ENCODE assay signal across 1 cellular context in the genomic region with DNA sequence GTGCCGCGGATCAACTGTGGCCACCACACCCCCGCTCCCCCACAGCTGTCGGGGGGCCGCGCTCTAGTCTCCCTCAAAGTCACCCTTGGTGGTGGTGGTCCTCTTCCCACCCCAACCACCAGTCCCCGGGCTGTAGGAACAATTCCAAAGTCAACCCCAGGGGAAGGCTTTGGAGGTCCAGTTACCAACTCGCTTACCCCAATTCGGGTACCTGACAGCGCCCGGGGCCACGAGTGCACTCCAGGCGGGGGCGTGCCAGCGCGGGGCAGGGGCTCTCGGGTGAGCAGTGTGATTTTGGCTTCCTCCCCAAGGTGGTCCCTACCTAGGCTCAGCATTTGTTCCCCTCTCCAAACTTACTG.
TF ChIP-seq lines count a peak whose summit lies in the region.

No MANE protein-coding gene starts in this region.

TF ChIP-seq in K562, 482 proteins besides CTCF, POLR2A, EP300 and RAD21 (continued from another document):
- TF ChIP-seq, protein P1, sequence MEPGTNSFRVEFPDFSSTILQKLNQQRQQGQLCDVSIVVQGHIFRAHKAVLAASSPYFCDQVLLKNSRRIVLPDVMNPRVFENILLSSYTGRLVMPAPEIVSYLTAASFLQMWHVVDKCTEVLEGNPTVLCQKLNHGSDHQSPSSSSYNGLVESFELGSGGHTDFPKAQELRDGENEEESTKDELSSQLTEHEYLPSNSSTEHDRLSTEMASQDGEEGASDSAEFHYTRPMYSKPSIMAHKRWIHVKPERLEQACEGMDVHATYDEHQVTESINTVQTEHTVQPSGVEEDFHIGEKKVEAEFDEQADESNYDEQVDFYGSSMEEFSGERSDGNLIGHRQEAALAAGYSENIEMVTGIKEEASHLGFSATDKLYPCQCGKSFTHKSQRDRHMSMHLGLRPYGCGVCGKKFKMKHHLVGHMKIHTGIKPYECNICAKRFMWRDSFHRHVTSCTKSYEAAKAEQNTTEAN (CRISPR knock-in tag; IDR thresholded peaks at IDR 0.05) = no peak
- TF ChIP-seq YY1 (IDR thresholded peaks at IDR 0.05; ENCODE audit: borderline replicate concordance in 1 of 3, control insufficient read depth in 1 of 3, extremely low read depth in 1 of 3, insufficient read depth in 3 of 3, insufficient read length in 1 of 3, insufficient replicate concordance in 2 of 3, low read depth in 1 of 3, low read length in 2 of 3) = no peak
- no peak for TF ChIP-seq MTA3 (IDR thresholded peaks at IDR 0.05; ENCODE audit: borderline replicate concordance)
- TF ChIP-seq POLR2G (IDR thresholded peaks at IDR 0.05; ENCODE audit: low read depth, low read length) = no peak
- TF ChIP-seq, protein P2, sequence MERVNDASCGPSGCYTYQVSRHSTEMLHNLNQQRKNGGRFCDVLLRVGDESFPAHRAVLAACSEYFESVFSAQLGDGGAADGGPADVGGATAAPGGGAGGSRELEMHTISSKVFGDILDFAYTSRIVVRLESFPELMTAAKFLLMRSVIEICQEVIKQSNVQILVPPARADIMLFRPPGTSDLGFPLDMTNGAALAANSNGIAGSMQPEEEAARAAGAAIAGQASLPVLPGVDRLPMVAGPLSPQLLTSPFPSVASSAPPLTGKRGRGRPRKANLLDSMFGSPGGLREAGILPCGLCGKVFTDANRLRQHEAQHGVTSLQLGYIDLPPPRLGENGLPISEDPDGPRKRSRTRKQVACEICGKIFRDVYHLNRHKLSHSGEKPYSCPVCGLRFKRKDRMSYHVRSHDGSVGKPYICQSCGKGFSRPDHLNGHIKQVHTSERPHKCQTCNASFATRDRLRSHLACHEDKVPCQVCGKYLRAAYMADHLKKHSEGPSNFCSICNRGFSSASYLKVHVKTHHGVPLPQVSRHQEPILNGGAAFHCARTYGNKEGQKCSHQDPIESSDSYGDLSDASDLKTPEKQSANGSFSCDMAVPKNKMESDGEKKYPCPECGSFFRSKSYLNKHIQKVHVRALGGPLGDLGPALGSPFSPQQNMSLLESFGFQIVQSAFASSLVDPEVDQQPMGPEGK (CRISPR knock-in tag; IDR thresholded peaks at IDR 0.05; ENCODE audit: borderline replicate concordance) = no peak
- TF ChIP-seq FOXA3 (CRISPR knock-in tag; conservative IDR thresholded peaks at IDR 0.05 in 1 of 2, IDR thresholded peaks at IDR 0.05 in 1 of 2) = no peak
- no peak for TF ChIP-seq ZNF324 (CRISPR knock-in tag; IDR thresholded peaks at IDR 0.05)
- no peak for TF ChIP-seq SMARCB1 (IDR thresholded peaks at IDR 0.05; ENCODE audit: insufficient read length, low read depth)
- peak; percentile 63; the same call in 1 of the 2 replicates for TF ChIP-seq EGR1 (conservative IDR thresholded peaks at IDR 0.05)
- peak; percentile 34 for TF ChIP-seq SAP30 (IDR thresholded peaks at IDR 0.05; ENCODE audit: borderline replicate concordance, insufficient read depth, low read depth, low read length, poor library complexity, severe bottlenecking)
- TF ChIP-seq SRSF9 (IDR thresholded peaks at IDR 0.05; ENCODE audit: borderline replicate concordance, low read depth, low read length) = no peak
- no peak for TF ChIP-seq CTBP1 (IDR thresholded peaks at IDR 0.05; ENCODE audit: borderline replicate concordance)
- TF ChIP-seq CREBBP (IDR thresholded peaks at IDR 0.05; ENCODE audit: low read depth, low read length) = no peak
- no peak for TF ChIP-seq SMARCC2 (IDR thresholded peaks at IDR 0.05; ENCODE audit: low read depth)
- no peak for TF ChIP-seq NBN (IDR thresholded peaks at IDR 0.05; ENCODE audit: low read depth)
- TF ChIP-seq COPS2 (conservative IDR thresholded peaks at IDR 0.05) = no peak
- no peak for TF ChIP-seq RBBP5 (IDR thresholded peaks at IDR 0.05; ENCODE audit: borderline replicate concordance, insufficient read depth, low read length, poor library complexity, severe bottlenecking)
- TF ChIP-seq, protein P3, sequence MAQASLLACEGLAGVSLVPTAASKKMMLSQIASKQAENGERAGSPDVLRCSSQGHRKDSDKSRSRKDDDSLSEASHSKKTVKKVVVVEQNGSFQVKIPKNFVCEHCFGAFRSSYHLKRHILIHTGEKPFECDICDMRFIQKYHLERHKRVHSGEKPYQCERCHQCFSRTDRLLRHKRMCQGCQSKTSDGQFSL (CRISPR knock-in tag; IDR thresholded peaks at IDR 0.05) = no peak
- TF ChIP-seq, protein P3 (tag; IDR thresholded peaks at IDR 0.05) = peak in 1 of 2 experiments; percentile 43; a peak in 1 of 4 replicates
- no peak for TF ChIP-seq KLF10 (CRISPR knock-in tag; IDR thresholded peaks at IDR 0.05)
- no peak for TF ChIP-seq SP1 (CRISPR knock-in tag; IDR thresholded peaks at IDR 0.05)
- TF ChIP-seq XRCC3 (IDR thresholded peaks at IDR 0.05) = no peak
- TF ChIP-seq MYC (IDR thresholded peaks at IDR 0.05; ENCODE audit: low read depth, low read length) = no peak
- peak; percentile 37; the same call in 1 of the 2 replicates for TF ChIP-seq MYC (CRISPR knock-in tag; IDR thresholded peaks at IDR 0.05; ENCODE audit: borderline replicate concordance, low read depth)
- TF ChIP-seq EZH2 (IDR thresholded peaks at IDR 0.05; ENCODE audit: borderline replicate concordance, low read depth, low read length) = no peak
- no peak for TF ChIP-seq HDAC1 (IDR thresholded peaks at IDR 0.05)
- no peak for TF ChIP-seq ZNF584 (CRISPR knock-in tag; IDR thresholded peaks at IDR 0.05; ENCODE audit: low read depth)
- TF ChIP-seq FOXJ2 (tag; IDR thresholded peaks at IDR 0.05) = no peak
- TF ChIP-seq KLF1 (tag; IDR thresholded peaks at IDR 0.05) = no peak
- TF ChIP-seq BDP1 (IDR thresholded peaks at IDR 0.05; ENCODE audit: insufficient read depth, insufficient read length) = no peak
- no peak for TF ChIP-seq FOXP1 (CRISPR knock-in tag; IDR thresholded peaks at IDR 0.05)
- TF ChIP-seq, protein P4, sequence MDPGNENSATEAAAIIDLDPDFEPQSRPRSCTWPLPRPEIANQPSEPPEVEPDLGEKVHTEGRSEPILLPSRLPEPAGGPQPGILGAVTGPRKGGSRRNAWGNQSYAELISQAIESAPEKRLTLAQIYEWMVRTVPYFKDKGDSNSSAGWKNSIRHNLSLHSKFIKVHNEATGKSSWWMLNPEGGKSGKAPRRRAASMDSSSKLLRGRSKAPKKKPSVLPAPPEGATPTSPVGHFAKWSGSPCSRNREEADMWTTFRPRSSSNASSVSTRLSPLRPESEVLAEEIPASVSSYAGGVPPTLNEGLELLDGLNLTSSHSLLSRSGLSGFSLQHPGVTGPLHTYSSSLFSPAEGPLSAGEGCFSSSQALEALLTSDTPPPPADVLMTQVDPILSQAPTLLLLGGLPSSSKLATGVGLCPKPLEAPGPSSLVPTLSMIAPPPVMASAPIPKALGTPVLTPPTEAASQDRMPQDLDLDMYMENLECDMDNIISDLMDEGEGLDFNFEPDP (CRISPR knock-in tag; IDR thresholded peaks at IDR 0.05) = no peak
- TF ChIP-seq, protein P5, sequence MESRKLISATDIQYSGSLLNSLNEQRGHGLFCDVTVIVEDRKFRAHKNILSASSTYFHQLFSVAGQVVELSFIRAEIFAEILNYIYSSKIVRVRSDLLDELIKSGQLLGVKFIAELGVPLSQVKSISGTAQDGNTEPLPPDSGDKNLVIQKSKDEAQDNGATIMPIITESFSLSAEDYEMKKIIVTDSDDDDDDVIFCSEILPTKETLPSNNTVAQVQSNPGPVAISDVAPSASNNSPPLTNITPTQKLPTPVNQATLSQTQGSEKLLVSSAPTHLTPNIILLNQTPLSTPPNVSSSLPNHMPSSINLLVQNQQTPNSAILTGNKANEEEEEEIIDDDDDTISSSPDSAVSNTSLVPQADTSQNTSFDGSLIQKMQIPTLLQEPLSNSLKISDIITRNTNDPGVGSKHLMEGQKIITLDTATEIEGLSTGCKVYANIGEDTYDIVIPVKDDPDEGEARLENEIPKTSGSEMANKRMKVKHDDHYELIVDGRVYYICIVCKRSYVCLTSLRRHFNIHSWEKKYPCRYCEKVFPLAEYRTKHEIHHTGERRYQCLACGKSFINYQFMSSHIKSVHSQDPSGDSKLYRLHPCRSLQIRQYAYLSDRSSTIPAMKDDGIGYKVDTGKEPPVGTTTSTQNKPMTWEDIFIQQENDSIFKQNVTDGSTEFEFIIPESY (CRISPR knock-in tag; IDR thresholded peaks at IDR 0.05) = no peak
- TF ChIP-seq THRAP3 (IDR thresholded peaks at IDR 0.05; ENCODE audit: borderline replicate concordance) = no peak
- no peak for TF ChIP-seq ZNF253 (CRISPR knock-in tag; conservative IDR thresholded peaks at IDR 0.05)
- TF ChIP-seq ZNF134 (CRISPR knock-in tag; conservative IDR thresholded peaks at IDR 0.05) = no peak; the same call in 1 of the 2 replicates
- no peak for TF ChIP-seq PCBP2 (IDR thresholded peaks at IDR 0.05; ENCODE audit: low read depth, low read length, poor library complexity, severe bottlenecking)
- no peak for TF ChIP-seq CAMTA2 (CRISPR knock-in tag; conservative IDR thresholded peaks at IDR 0.05)
- TF ChIP-seq ZNF146 (CRISPR knock-in tag; IDR thresholded peaks at IDR 0.05; ENCODE audit: unreplicated experiment) = no peak
- no peak for TF ChIP-seq ZNF140 (CRISPR knock-in tag; IDR thresholded peaks at IDR 0.05)
- TF ChIP-seq FOXA1 (IDR thresholded peaks at IDR 0.05; ENCODE audit: borderline replicate concordance) = no peak
- no peak for TF ChIP-seq ZBTB1 (CRISPR knock-in tag; IDR thresholded peaks at IDR 0.05; ENCODE audit: borderline replicate concordance, low read depth)
- TF ChIP-seq, protein P6, sequence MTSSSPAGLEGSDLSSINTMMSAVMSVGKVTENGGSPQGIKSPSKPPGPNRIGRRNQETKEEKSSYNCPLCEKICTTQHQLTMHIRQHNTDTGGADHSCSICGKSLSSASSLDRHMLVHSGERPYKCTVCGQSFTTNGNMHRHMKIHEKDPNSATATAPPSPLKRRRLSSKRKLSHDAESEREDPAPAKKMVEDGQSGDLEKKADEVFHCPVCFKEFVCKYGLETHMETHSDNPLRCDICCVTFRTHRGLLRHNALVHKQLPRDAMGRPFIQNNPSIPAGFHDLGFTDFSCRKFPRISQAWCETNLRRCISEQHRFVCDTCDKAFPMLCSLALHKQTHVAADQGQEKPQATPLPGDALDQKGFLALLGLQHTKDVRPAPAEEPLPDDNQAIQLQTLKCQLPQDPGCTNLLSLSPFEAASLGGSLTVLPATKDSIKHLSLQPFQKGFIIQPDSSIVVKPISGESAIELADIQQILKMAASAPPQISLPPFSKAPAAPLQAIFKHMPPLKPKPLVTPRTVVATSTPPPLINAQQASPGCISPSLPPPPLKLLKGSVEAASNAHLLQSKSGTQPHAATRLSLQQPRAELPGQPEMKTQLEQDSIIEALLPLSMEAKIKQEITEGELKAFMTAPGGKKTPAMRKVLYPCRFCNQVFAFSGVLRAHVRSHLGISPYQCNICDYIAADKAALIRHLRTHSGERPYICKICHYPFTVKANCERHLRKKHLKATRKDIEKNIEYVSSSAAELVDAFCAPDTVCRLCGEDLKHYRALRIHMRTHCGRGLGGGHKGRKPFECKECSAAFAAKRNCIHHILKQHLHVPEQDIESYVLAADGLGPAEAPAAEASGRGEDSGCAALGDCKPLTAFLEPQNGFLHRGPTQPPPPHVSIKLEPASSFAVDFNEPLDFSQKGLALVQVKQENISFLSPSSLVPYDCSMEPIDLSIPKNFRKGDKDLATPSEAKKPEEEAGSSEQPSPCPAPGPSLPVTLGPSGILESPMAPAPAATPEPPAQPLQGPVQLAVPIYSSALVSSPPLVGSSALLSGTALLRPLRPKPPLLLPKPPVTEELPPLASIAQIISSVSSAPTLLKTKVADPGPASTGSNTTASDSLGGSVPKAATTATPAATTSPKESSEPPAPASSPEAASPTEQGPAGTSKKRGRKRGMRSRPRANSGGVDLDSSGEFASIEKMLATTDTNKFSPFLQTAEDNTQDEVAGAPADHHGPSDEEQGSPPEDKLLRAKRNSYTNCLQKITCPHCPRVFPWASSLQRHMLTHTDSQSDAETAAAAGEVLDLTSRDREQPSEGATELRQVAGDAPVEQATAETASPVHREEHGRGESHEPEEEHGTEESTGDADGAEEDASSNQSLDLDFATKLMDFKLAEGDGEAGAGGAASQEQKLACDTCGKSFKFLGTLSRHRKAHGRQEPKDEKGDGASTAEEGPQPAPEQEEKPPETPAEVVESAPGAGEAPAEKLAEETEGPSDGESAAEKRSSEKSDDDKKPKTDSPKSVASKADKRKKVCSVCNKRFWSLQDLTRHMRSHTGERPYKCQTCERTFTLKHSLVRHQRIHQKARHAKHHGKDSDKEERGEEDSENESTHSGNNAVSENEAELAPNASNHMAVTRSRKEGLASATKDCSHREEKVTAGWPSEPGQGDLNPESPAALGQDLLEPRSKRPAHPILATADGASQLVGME (CRISPR knock-in tag; IDR thresholded peaks at IDR 0.05) = 0 out of 2 replicates have a peak, but pooled peaks have one; percentile 18
- TF ChIP-seq TFAM (CRISPR knock-in tag; conservative IDR thresholded peaks at IDR 0.05) = no peak
- no peak for TF ChIP-seq NFYB (IDR thresholded peaks at IDR 0.05; ENCODE audit: extremely low read depth, insufficient read length)
- TF ChIP-seq, protein P7, sequence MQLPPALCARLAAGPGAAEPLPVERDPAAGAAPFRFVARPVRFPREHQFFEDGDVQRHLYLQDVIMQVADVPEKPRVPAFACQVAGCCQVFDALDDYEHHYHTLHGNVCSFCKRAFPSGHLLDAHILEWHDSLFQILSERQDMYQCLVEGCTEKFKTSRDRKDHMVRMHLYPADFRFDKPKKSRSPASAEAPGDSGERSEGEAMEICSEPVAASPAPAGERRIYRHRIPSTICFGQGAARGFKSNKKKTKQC (CRISPR knock-in tag; IDR thresholded peaks at IDR 0.05) = no peak
- TF ChIP-seq, protein P8, sequence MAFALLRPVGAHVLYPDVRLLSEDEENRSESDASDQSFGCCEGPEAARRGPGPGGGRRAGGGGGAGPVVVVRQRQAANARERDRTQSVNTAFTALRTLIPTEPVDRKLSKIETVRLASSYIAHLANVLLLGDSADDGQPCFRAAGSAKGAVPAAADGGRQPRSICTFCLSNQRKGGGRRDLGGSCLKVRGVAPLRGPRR (CRISPR knock-in tag; IDR thresholded peaks at IDR 0.05) = no peak
- TF ChIP-seq MIER1 (IDR thresholded peaks at IDR 0.05; ENCODE audit: low read depth) = peak; percentile 51; the same call in 1 of the 2 replicates
- TF ChIP-seq, protein P9, sequence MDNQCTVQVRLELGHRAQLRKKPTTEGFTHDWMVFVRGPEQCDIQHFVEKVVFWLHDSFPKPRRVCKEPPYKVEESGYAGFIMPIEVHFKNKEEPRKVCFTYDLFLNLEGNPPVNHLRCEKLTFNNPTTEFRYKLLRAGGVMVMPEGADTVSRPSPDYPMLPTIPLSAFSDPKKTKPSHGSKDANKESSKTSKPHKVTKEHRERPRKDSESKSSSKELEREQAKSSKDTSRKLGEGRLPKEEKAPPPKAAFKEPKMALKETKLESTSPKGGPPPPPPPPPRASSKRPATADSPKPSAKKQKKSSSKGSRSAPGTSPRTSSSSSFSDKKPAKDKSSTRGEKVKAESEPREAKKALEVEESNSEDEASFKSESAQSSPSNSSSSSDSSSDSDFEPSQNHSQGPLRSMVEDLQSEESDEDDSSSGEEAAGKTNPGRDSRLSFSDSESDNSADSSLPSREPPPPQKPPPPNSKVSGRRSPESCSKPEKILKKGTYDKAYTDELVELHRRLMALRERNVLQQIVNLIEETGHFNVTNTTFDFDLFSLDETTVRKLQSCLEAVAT (IDR thresholded peaks at IDR 0.05) = no peak
- no peak for TF ChIP-seq POLR2AphosphoS2 (IDR thresholded peaks at IDR 0.05; ENCODE audit: low read length)
TF ChIP-seq in K562: peak in this region for 9.
